8 cellular contexts compared by ENCODE assay signal in genomic region chr11:8959546-8960166, GRCh38. TPM values are rescaled to one million over a fixed set of nuclear protein-coding genes. Genes with fewer than 3 reads are reported as not detected.
DNase-seq lines count a peak whose midpoint lies in the region; ATAC-seq, FAIRE-seq and TF ChIP-seq lines count a peak whose summit lies in the region.

No MANE protein-coding gene starts in this region.

- no peaks in the 10 kb centered on the region for H3K27me3 Mint-ChIP-seq in natural killer cell (ENCODE audit: low read depth in 2 of 2)

- H3K9me1 ChIP-seq in endothelial cell of umbilical vein (replicated peaks; ENCODE audit: control insufficient read depth, extremely low read depth, insufficient read depth, low read length) = no peaks in the 10 kb centered on the region

- intact Hi-C loops in endothelial cell of umbilical vein (cut with micrococcal nuclease) (loop anchor here (1.0 to 5.0 kb wide), 6 partner anchors 45 to 621 kb away; no protein-coding TSS in a partner anchor), natural killer cell (cut with micrococcal nuclease) (loop anchor here (5.0 kb wide), 1 partner anchor 47 kb away; the partner anchor contains the start of gene AKIP1)

- no peak overlapping the region for H3K4me3 Mint-ChIP-seq in natural killer cell

- no peak overlapping the region for H3K9ac ChIP-seq in endothelial cell of umbilical vein (replicated peaks; ENCODE audit: extremely low read depth, insufficient read depth, low read length)

- no peak overlapping the region for H3K4me2 ChIP-seq in endothelial cell of umbilical vein (ENCODE audit: insufficient read depth, low read length)

- 0 out of 2 replicates have a peak overlapping the region, but pooled peaks have one; percentile 14 for H3K4me3 ChIP-seq in MG63
- H3K4me3 ChIP-seq in endothelial cell of umbilical vein (replicated peaks in 1 of 3; ENCODE audit: insufficient read depth in 1 of 3, low read depth in 1 of 3, low read length in 3 of 3) = no peak overlapping the region

- peaks cover 15% of the 10 kb centered on the region for H3K4me1 ChIP-seq in endothelial cell of umbilical vein (ENCODE audit: control insufficient read depth, extremely low read depth, insufficient read depth, low read length)

- FAIRE-seq in H54 (lab: Jason Lieb, UNC) = peak; percentile 76
- FAIRE-seq in endothelial cell of umbilical vein (lab: Jason Lieb, UNC) = peak; percentile 75

- BruUV-seq in endothelial cell of umbilical vein (replicated peaks; lab: Mats Ljungman, UMichigan) = no TSS peak

- no peaks in the 10 kb centered on the region for H3K27me3 ChIP-seq in MG63
- H3K27me3 ChIP-seq in endothelial cell of umbilical vein (ENCODE audit: control insufficient read depth in 2 of 2, insufficient read depth in 2 of 2, low read length in 2 of 2) = no peaks in the 10 kb centered on the region

- POLR2A ChIA-PET in endothelial cell of umbilical vein (lab: Charles Lee) = interaction anchor here (0.6 to 0.7 kb wide), 2 partner anchors 169 to 234 kb away, joined by 3 to 5 read pairs; no protein-coding TSS in a partner anchor

- H4K20me1 ChIP-seq in endothelial cell of umbilical vein (replicated peaks; ENCODE audit: control insufficient read depth, extremely low read depth, insufficient read depth, low read length) = no peaks in the 10 kb centered on the region

- TF ChIP-seq CTCF in endothelial cell of umbilical vein (IDR thresholded peaks at IDR 0.05; ENCODE audit: extremely low read depth in 1 of 2, insufficient read depth in 1 of 2, low read depth in 1 of 2, low read length in 2 of 2) (peak; percentile 38 to 65), natural killer cell (IDR thresholded peaks at IDR 0.05) (peak; percentile 56)

- DNase-seq in stimulated activated CD4-positive, alpha-beta T cell treated with anti-CD3 and anti-CD28 coated beads, Interleukin-2, amount 100 ng/mL, for 4 hours (ENCODE audit: low read depth) = peak; percentile 3
- no peak for DNase-seq in stimulated activated CD4-positive, alpha-beta T cell treated with anti-CD3 and anti-CD28 coated beads, Interleukin-2, amount 100 ng/mL, for 48 hours
- DNase-seq in H54 (ENCODE audit: insufficient read length, low spot score) = peak; percentile 73
- DNase-seq in MG63 = peak; percentile 38
- DNase-seq in SW480 (ENCODE audit: low spot score) = peak; percentile 75
- DNase-seq in endothelial cell of umbilical vein (ENCODE audit: low read depth, low spot score) = peak; percentile 87
- DNase-seq in natural killer cell = no peak

- H3K9me3 ChIP-seq in MG63 (no peaks in the 10 kb centered on the region), endothelial cell of umbilical vein (replicated peaks; ENCODE audit: control insufficient read depth, insufficient read depth, low read length) (no peaks in the 10 kb centered on the region)

- CTCF ChIA-PET in endothelial cell of umbilical vein (lab: Charles Lee) = interaction anchor here (0.6 to 3.5 kb wide), 60 partner anchors 9 to 1830 kb away, joined by 3 to 140 read pairs (median 4); partner anchors contain the start of genes AKIP1, ASCL3, C11orf16 and RPL27A

- no peak overlapping the region for H2AFZ ChIP-seq in endothelial cell of umbilical vein (ENCODE audit: low read depth, low read length)

- H3K4me1 Mint-ChIP-seq in natural killer cell = peaks cover 38% of the 10 kb centered on the region in 2 donors

- no peak overlapping the region for H3K27ac Mint-ChIP-seq in natural killer cell

- ATAC-seq in natural killer cell (peak; percentile 22 to 45 (median 26)), HG02970 (IDR thresholded peaks at IDR 0.05; ENCODE audit: low FRiP score, unreplicated experiment) (no peak)

- no peaks in the 10 kb centered on the region for H3K9me3 Mint-ChIP-seq in natural killer cell

- dilution Hi-C loops in endothelial cell of umbilical vein (cut with MboI; ENCODE audit: extremely low pct_ligation_motif_present, low sequenced_read_pairs) = no loop called here

- H3K36me3 ChIP-seq in MG63 (peaks cover 18% of the 10 kb centered on the region), endothelial cell of umbilical vein (ENCODE audit: control insufficient read depth in 2 of 2, extremely low read depth in 1 of 2, insufficient read depth in 2 of 2, low read length in 2 of 2) (peaks cover 3 to 6% of the 10 kb centered on the region in 2 experiments)

- H3K36me3 Mint-ChIP-seq in natural killer cell = no peaks in the 10 kb centered on the region

- H3K27ac ChIP-seq in endothelial cell of umbilical vein (ENCODE audit: insufficient read depth, low read depth, low read length) = no peak overlapping the region

- H3K79me2 ChIP-seq in endothelial cell of umbilical vein (ENCODE audit: control insufficient read depth, insufficient read depth, low read length) = peaks cover 27% of the 10 kb centered on the region

- TF ChIP-seq POLR2A in H54 (IDR thresholded peaks at IDR 0.05; ENCODE audit: low read depth, low read length) (no peak), endothelial cell of umbilical vein (IDR thresholded peaks at IDR 0.05; ENCODE audit: low read depth, low read length) (no peak)

TF ChIP-seq in endothelial cell of umbilical vein, 7 proteins besides CTCF, POLR2A, EP300 and RAD21:
- TF ChIP-seq GATA2 (IDR thresholded peaks at IDR 0.05; ENCODE audit: insufficient read depth, insufficient read length, low read depth, low read length) (no peak), MAX (IDR thresholded peaks at IDR 0.05; ENCODE audit: insufficient read depth, insufficient read length) (no peak), MYC (IDR thresholded peaks at IDR 0.05; ENCODE audit: low read depth, low read length) (no peak)

RNA-seq across cellular contexts. Expression of gene TMEM9B, which starts 4.6 kb away (rescaled TPM):
- total RNA-seq in MG63 (2014; rRNA removed; shearing (Covaris generic); ENCODE audit: low replicate concordance) = 44.4 and 66.5 TPM in 2 replicates
- total RNA-seq in endothelial cell of umbilical vein (27.1 and 30.2 TPM in 2 replicates), natural killer cell (10 to 100 TPM; 46.5 to 55.2 (median 51.4) TPM)
- polyA plus RNA-seq in endothelial cell of umbilical vein = 23.8 and 28.2 TPM in 2 replicates
- 21.8 and 22.2 TPM in 2 replicates for polyA plus RNA-seq in endothelial cell of umbilical vein (2011; cell fraction: cytosol; rRNA removed)
- polyA plus RNA-seq in endothelial cell of umbilical vein (2011; cell fraction: nucleus; rRNA removed) = 7.6 and 12.2 TPM in 2 replicates
- polyA plus RNA-seq in endothelial cell of umbilical vein (2012) = 42.5 and 53.9 TPM in 2 replicates
- 23.1 and 30.1 TPM in 2 replicates for polyA minus RNA-seq in endothelial cell of umbilical vein
- polyA minus RNA-seq in endothelial cell of umbilical vein (2011; cell fraction: cytosol; rRNA and poly(A)+ RNA removed) = 8.7 TPM
- polyA minus RNA-seq in endothelial cell of umbilical vein (2011; cell fraction: nucleus; rRNA and poly(A)+ RNA removed) = 5.8 and 10.0 TPM in 2 replicates

RNA-seq across cellular contexts. Expression of gene ASCL3, which starts 16.8 kb away (rescaled TPM):
- not detected in 2 replicates for total RNA-seq in MG63 (2014; rRNA removed; shearing (Covaris generic); ENCODE audit: low replicate concordance)
- total RNA-seq in endothelial cell of umbilical vein = not detected in 2 replicates
- polyA plus RNA-seq in endothelial cell of umbilical vein = not detected in 2 replicates
- polyA plus RNA-seq in endothelial cell of umbilical vein (2011; cell fraction: cytosol; rRNA removed) = not detected in 2 replicates
- polyA plus RNA-seq in endothelial cell of umbilical vein (2011; cell fraction: nucleus; rRNA removed) = not detected in 2 replicates
- polyA plus RNA-seq in endothelial cell of umbilical vein (2012) = not detected in 2 replicates
- polyA minus RNA-seq in endothelial cell of umbilical vein = not detected in 2 replicates
- polyA minus RNA-seq in endothelial cell of umbilical vein (2011; cell fraction: cytosol; rRNA and poly(A)+ RNA removed) = not detected
- not detected in 2 replicates for polyA minus RNA-seq in endothelial cell of umbilical vein (2011; cell fraction: nucleus; rRNA and poly(A)+ RNA removed)
- not detected for total RNA-seq in natural killer cell

RNA-seq across cellular contexts. Expression of gene C11orf16, which starts 26.9 kb away (rescaled TPM):
- not detected in 2 replicates for total RNA-seq in MG63 (2014; rRNA removed; shearing (Covaris generic); ENCODE audit: low replicate concordance)
- total RNA-seq in endothelial cell of umbilical vein (not detected in 2 replicates), natural killer cell (not detected)
- not detected in 2 replicates for polyA plus RNA-seq in endothelial cell of umbilical vein
- not detected in 2 replicates for polyA plus RNA-seq in endothelial cell of umbilical vein (2011; cell fraction: cytosol; rRNA removed)
- not detected in 2 replicates for polyA plus RNA-seq in endothelial cell of umbilical vein (2011; cell fraction: nucleus; rRNA removed)
- not detected in 2 replicates for polyA plus RNA-seq in endothelial cell of umbilical vein (2012)
- polyA minus RNA-seq in endothelial cell of umbilical vein = not detected in 2 replicates
- not detected for polyA minus RNA-seq in endothelial cell of umbilical vein (2011; cell fraction: cytosol; rRNA and poly(A)+ RNA removed)
- not detected in 2 replicates for polyA minus RNA-seq in endothelial cell of umbilical vein (2011; cell fraction: nucleus; rRNA and poly(A)+ RNA removed)

RNA-seq across cellular contexts. Expression of gene NRIP3, which starts 44.1 kb away (rescaled TPM):
- total RNA-seq in MG63 (2014; rRNA removed; shearing (Covaris generic); ENCODE audit: low replicate concordance) = 11.1 and 12.7 TPM in 2 replicates
- total RNA-seq in endothelial cell of umbilical vein = 8.4 and 9.9 TPM in 2 replicates
- polyA plus RNA-seq in endothelial cell of umbilical vein = 3.0 and 3.7 TPM in 2 replicates
- 3.9 and 4.4 TPM in 2 replicates for polyA plus RNA-seq in endothelial cell of umbilical vein (2011; cell fraction: cytosol; rRNA removed)
- 5.0 and 5.7 TPM in 2 replicates for polyA plus RNA-seq in endothelial cell of umbilical vein (2011; cell fraction: nucleus; rRNA removed)
- polyA plus RNA-seq in endothelial cell of umbilical vein (2012) = 6.8 and 15.1 TPM in 2 replicates
- 7.1 and 7.7 TPM in 2 replicates for polyA minus RNA-seq in endothelial cell of umbilical vein
- polyA minus RNA-seq in endothelial cell of umbilical vein (2011; cell fraction: cytosol; rRNA and poly(A)+ RNA removed) = not detected
- 2.5 and 3.5 TPM in 2 replicates for polyA minus RNA-seq in endothelial cell of umbilical vein (2011; cell fraction: nucleus; rRNA and poly(A)+ RNA removed)
- 1 to 10 TPM; 2.3 to 6.1 (median 4.6) TPM for total RNA-seq in natural killer cell

RNA-seq across cellular contexts. Expression of gene AKIP1, which starts 48.7 kb away (rescaled TPM):
- 64.6 and 129 TPM in 2 replicates for total RNA-seq in MG63 (2014; rRNA removed; shearing (Covaris generic); ENCODE audit: low replicate concordance)
- total RNA-seq in endothelial cell of umbilical vein (21.9 and 23.4 TPM in 2 replicates), natural killer cell (1 to 10 TPM; 4.0 to 7.0 (median 4.0) TPM)
- 30.3 and 32.4 TPM in 2 replicates for polyA plus RNA-seq in endothelial cell of umbilical vein
- 24.9 and 26.8 TPM in 2 replicates for polyA plus RNA-seq in endothelial cell of umbilical vein (2011; cell fraction: cytosol; rRNA removed)
- polyA plus RNA-seq in endothelial cell of umbilical vein (2011; cell fraction: nucleus; rRNA removed) = 13.0 and 15.3 TPM in 2 replicates
- polyA plus RNA-seq in endothelial cell of umbilical vein (2012) = 33.5 and 34.3 TPM in 2 replicates
- 8.4 TPM in 2 replicates for polyA minus RNA-seq in endothelial cell of umbilical vein
- polyA minus RNA-seq in endothelial cell of umbilical vein (2011; cell fraction: cytosol; rRNA and poly(A)+ RNA removed) = 19.2 TPM
- 2.3 and 2.6 TPM in 2 replicates for polyA minus RNA-seq in endothelial cell of umbilical vein (2011; cell fraction: nucleus; rRNA and poly(A)+ RNA removed)

Comparison
In these comparisons a context has a peak if more than half of its experiments do, and no peak if none do; other contexts are left out.
1. DNase-seq: peak in stimulated activated CD4-positive, alpha-beta T cell treated with anti-CD3 and anti-CD28 coated beads, Interleukin-2, amount 100 ng/mL, for 4 hours (single experiment), H54 (single experiment), MG63 (single experiment), SW480 (single experiment) and endothelial cell of umbilical vein (single experiment); none in stimulated activated CD4-positive, alpha-beta T cell treated with anti-CD3 and anti-CD28 coated beads, Interleukin-2, amount 100 ng/mL, for 48 hours (0 of 2) and natural killer cell (single experiment).